In genomic region chr7:42055171-42055570, GRCh38 we compare ENCODE assay signal across 18 cellular contexts.
"Had no signal": no experiment of that assay in that cellular context is flagged by ENCODE, and none has a peak within 500 bp of the region (broad histone marks: within the 10 kb centered on the region; RNA-seq: fewer than 3 reads in every experiment).

No MANE protein-coding gene starts in this region.

- H3K27ac ChIP-seq: coronary artery, esophagus squamous epithelium, heart right ventricle, sigmoid colon, testis had no signal

- H3K27me3 ChIP-seq: esophagus squamous epithelium, heart right ventricle, sigmoid colon, testis had no signal

- H3K4me1 ChIP-seq: esophagus squamous epithelium, heart right ventricle had no signal

- H3K36me3 ChIP-seq: esophagus squamous epithelium, heart right ventricle had no signal

- H3K9me3 ChIP-seq: esophagus squamous epithelium, heart right ventricle, sigmoid colon, testis had no signal

- DNase-seq: activated CD4-positive, alpha-beta memory T cell treated with anti-CD3 and anti-CD28 coated beads, Interleukin-2, amount 10 ng/mL, durations not matched to agents 7 days and 5 days; activated CD4-positive, alpha-beta T cell treated with anti-CD3 and anti-CD28 coated beads, Interleukin-2, amount 10 ng/mL, durations not matched to agents 24 days and 14 days; activated gamma-delta T cell; activated naive CD4-positive, alpha-beta T cell treated with anti-CD3 and anti-CD28 coated beads, Interleukin-2, amount 50 U/mL, for 16 hours; activated naive CD8-positive, alpha-beta T cell treated with anti-CD3 and anti-CD28 coated beads, Interleukin-2, amount 50 U/mL, for 24 hours; anterior cingulate cortex; cerebellar nuclear complex; esophagus squamous epithelium; heart right ventricle; left colon; retina; sigmoid colon; stimulated activated CD4-positive, alpha-beta T cell treated with anti-CD3 and anti-CD28 coated beads, Interleukin-2, amount 100 ng/mL, for 48 hours; stimulated activated CD8-positive, alpha-beta memory T cell treated with anti-CD3 and anti-CD28 coated beads, Interleukin-4, amount 100 ng/mL, for 48 hours; stimulated activated naive B cell treated with anti-CD40 and anti-IgM and Interleukin-4, amounts not matched to agents 10 μg/mL and 1 μg/mL and 100 μg/mL, for 72 hours; T-helper 2 cell; testis had no signal

- H3K4me3 ChIP-seq: coronary artery, esophagus squamous epithelium, heart right ventricle, sigmoid colon, testis had no signal
